In genomic region chr13:98915563-98916348, GRCh38 we compare ENCODE assay signal across 1 cellular context.
TF ChIP-seq lines count a peak whose summit lies in the region.

No MANE protein-coding gene starts in this region.

TF ChIP-seq in SK-N-SH, 30 proteins besides CTCF, POLR2A, EP300 and RAD21 (continued from another document):
- TF ChIP-seq USF1 (IDR thresholded peaks at IDR 0.05; ENCODE audit: borderline replicate concordance, low read depth): no peak
- no peak for TF ChIP-seq FOXJ3 (CRISPR knock-in tag; IDR thresholded peaks at IDR 0.05)
- no peak for TF ChIP-seq MXI1 (IDR thresholded peaks at IDR 0.05; ENCODE audit: low read depth, low read length)
- no peak for TF ChIP-seq MAX (IDR thresholded peaks at IDR 0.05; ENCODE audit: low read depth)
TF ChIP-seq in SK-N-SH: peak in this region for 0.
